Comparison of ENCODE assay signal across 33 cellular contexts in the genomic region with DNA sequence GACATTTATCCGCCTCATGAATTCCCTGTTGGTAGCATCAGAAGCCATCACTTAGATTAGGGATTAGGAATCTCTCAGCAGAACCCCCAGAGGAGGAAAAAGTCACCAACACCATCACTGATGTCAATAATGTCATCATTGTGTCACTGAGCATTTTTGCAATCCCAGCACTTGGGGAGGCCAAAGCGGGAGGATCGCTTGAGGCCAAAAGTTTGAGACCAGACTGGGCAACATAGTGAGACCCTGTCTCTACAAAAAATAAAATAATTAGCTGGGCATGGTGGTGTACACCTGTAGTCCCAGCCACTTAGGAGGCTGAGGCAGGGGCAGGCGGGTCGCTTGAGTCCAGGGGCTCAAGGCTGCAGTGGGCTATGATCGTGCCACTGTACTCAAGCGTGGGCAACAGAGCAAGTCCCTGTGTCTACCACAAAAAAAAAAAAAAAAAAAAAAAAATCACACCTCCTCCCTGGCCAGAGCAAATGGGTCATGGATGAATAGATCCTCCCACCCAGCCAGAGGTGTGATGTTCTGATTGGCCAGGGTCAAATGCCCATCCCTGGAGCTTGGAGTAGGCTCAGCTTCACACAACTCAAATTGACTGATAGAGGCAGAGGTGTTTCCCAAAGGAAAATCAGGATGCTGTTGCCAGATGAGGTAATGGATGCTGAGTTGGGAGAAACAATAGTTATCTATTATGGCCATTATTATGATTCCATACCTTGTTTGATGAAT. TPM values are rescaled to one million over a fixed set of nuclear protein-coding genes. Genes with fewer than 3 reads are reported as not detected.
"Had no signal": no experiment of that assay in that cellular context is flagged by ENCODE, and none has a peak within 500 bp of the region (broad histone marks: within the 10 kb centered on the region; RNA-seq: fewer than 3 reads in every experiment).

No MANE protein-coding gene starts in this region.

- H3K4me1 ChIP-seq: lower lobe of right lung, parathyroid adenoma, thyroid gland, upper lobe of right lung had no signal

- DNase-seq: activated CD4-positive, alpha-beta T cell treated with anti-CD3 and anti-CD28 coated beads, Interleukin-2, amount 50 U/mL, for 1 hour; activated CD4-positive, CD25-positive, alpha-beta regulatory T cell treated with anti-CD3 and anti-CD28 coated beads, Interleukin-2, amount 50 U/mL, for 72 hours; activated CD8-positive, alpha-beta T cell treated with anti-CD3 and anti-CD28 coated beads, Interleukin-2, amount 10 ng/mL, durations not matched to agents 7 days and 5 days; activated T-cell treated with anti-CD3 and anti-CD28 coated beads, Interleukin-2, amount 50 U/mL, for 24 hours; aorta; caudate nucleus; effector memory CD4-positive, alpha-beta T cell; foreskin melanocyte; glutamatergic neuron; hippocampal formation; lower lobe of right lung; naive B cell; nucleus accumbens; right cardiac atrium; stimulated activated CD4-positive, alpha-beta T cell treated with anti-CD3 and anti-CD28 coated beads, Interleukin-12 subunit alpha, Interleukin-12 subunit beta, amount 100 ng/mL, for 4 hours; stimulated activated CD4-positive, alpha-beta T cell treated with anti-CD3 and anti-CD28 coated beads, Interleukin-4, amount 100 ng/mL, for 4 hours; substantia nigra; thyroid gland; upper lobe of right lung had no signal

- H3K36me3 ChIP-seq: lower lobe of right lung, thyroid gland, upper lobe of right lung had no signal

- H3K27ac ChIP-seq: lower lobe of right lung, parathyroid adenoma, thyroid gland, upper lobe of right lung, VCaP had no signal

- H3K79me2 ChIP-seq: parathyroid adenoma had no signal

- ATAC-seq: activated CD8-positive, alpha-beta T cell treated with anti-CD3 and anti-CD28 coated beads, Interleukin-2, amount 10 ng/mL, durations not matched to agents 7 days and 5 days; activated naive CD4-positive, alpha-beta T cell treated with anti-CD3 and anti-CD28 coated beads, Interleukin-2, amount 50 U/mL, for 72 hours; activated T-helper 17 cell treated with anti-CD3 and anti-CD28 coated beads, Interleukin-2, amount 50 U/mL, for 72 hours; esophagus mucosa; left lobe of liver; right cardiac atrium had no signal

- H3K9ac ChIP-seq: parathyroid adenoma had no signal

- H3K9me3 ChIP-seq: lower lobe of right lung, thyroid gland, upper lobe of right lung had no signal

- H3K4me3 ChIP-seq: lower lobe of right lung, thyroid gland, upper lobe of right lung had no signal

- H2AFZ ChIP-seq: parathyroid adenoma had no signal

- H3K27me3 ChIP-seq: thyroid gland, upper lobe of right lung had no signal

- FAIRE-seq: endothelial cell of umbilical vein, keratinocyte had no signal

RNA-seq across cellular contexts. Expression of gene VWA3A, which starts 31.6 kb away (rescaled TPM):
- total RNA-seq: activated T-helper 17 cell treated with anti-CD3 and anti-CD28 coated beads, Interleukin-2, amount 50 U/mL, for 72 hours; esophagus mucosa; pulmonary artery endothelial cell; T-helper 2 cell treated with Interferon-gamma antibody and Interleukin-4, amounts not matched to agents 100 ng/mL and 5 ng/mL, for 36 hours had no signal

RNA-seq across cellular contexts. Expression of gene SDR42E2, which starts 38.4 kb away (rescaled TPM):
- total RNA-seq: activated T-helper 17 cell treated with anti-CD3 and anti-CD28 coated beads, Interleukin-2, amount 50 U/mL, for 72 hours; aorta; esophagus mucosa; left lobe of liver; mesenteric fat pad; skeletal muscle tissue; T-helper 2 cell treated with Interferon-gamma antibody and Interleukin-4, amounts not matched to agents 100 ng/mL and 5 ng/mL, for 36 hours; thyroid gland had no signal
- polyA plus RNA-seq: adipose tissue, keratinocyte, neural cell, right cardiac atrium had no signal
